Comparison of ENCODE assay signal across 31 cellular contexts in genomic region chr7:149844445-149844844, GRCh38.
"Had no signal": no experiment of that assay in that cellular context is flagged by ENCODE, and none has a peak within 500 bp of the region (broad histone marks: within the 10 kb centered on the region; RNA-seq: fewer than 3 reads in every experiment).

No MANE protein-coding gene starts in this region.

- H3K4me3 ChIP-seq: colonic mucosa, gastrocnemius medialis, heart left ventricle, hepatocyte, lung, ovary, smooth muscle cell, testis, tibial artery had no signal

- H3K27me3 ChIP-seq: colonic mucosa, gastrocnemius medialis, heart left ventricle, hepatocyte, ovary, testis, tibial artery had no signal

- ATAC-seq: esophagus mucosa; gastrocnemius medialis; heart left ventricle; left lobe of liver; naive thymus-derived CD8-positive, alpha-beta T cell; sciatic nerve had no signal

- FAIRE-seq: kidney had no signal

- DNase-seq: colonic mucosa; effector CD8-positive, alpha-beta T cell; endodermal cell; foreskin fibroblast; gastrocnemius medialis; kidney; mesenchymal stem cell; midbrain; naive thymus-derived CD8-positive, alpha-beta T cell; nephron progenitor cell; nucleus accumbens; retina; stimulated activated CD4-positive, alpha-beta T cell treated with anti-CD3 and anti-CD28 coated beads, Interleukin-12 subunit alpha, Interleukin-12 subunit beta, amount 100 ng/mL, for 4 hours; stimulated activated CD4-positive, alpha-beta T cell treated with anti-CD3 and anti-CD28 coated beads, Interleukin-1b, Interleukin-23, amount 100 ng/mL, for 48 hours; stimulated activated CD4-positive, alpha-beta T cell treated with anti-CD3 and anti-CD28 coated beads, Interleukin-4, amount 100 ng/mL, for 1 hour; stimulated activated CD8-positive, alpha-beta memory T cell treated with anti-CD3 and anti-CD28 coated beads, Interleukin-4, amount 100 ng/mL, for 48 hours; stimulated activated naive CD4-positive, alpha-beta T cell treated with Interleukin-2 at 50 U/mL for 16 hours; substantia nigra; testis; tibial artery had no signal

- H3K9me3 ChIP-seq: colonic mucosa, gastrocnemius medialis, heart left ventricle, ovary, testis, tibial artery had no signal

- H3K36me3 Mint-ChIP-seq: type B pancreatic cell had no signal

- H3K27ac ChIP-seq: colonic mucosa, epithelial cell of prostate, gastrocnemius medialis, heart left ventricle, hepatocyte, ovary, testis, tibial artery had no signal

- H3K27me3 Mint-ChIP-seq: dendritic cell treated with granulocyte-macrophage colony-stimulating factor and Interleukin-4, amounts not matched to agents 40 ng/mL and 50 ng/mL, for 4 days; naive thymus-derived CD8-positive, alpha-beta T cell; type B pancreatic cell had no signal

- H3K9me3 Mint-ChIP-seq: dendritic cell treated with granulocyte-macrophage colony-stimulating factor and Interleukin-4, amounts not matched to agents 40 ng/mL and 50 ng/mL, for 4 days; endodermal cell; naive thymus-derived CD8-positive, alpha-beta T cell; nephron progenitor cell; type B pancreatic cell had no signal

- H3K36me3 ChIP-seq: colonic mucosa, ovary had no signal

- H3K4me1 ChIP-seq: testis had no signal

- H3K4me3 Mint-ChIP-seq: dendritic cell treated with granulocyte-macrophage colony-stimulating factor and Interleukin-4, amounts not matched to agents 40 ng/mL and 50 ng/mL, for 4 days; endodermal cell; nephron progenitor cell; type B pancreatic cell had no signal

- H3K27ac Mint-ChIP-seq: dendritic cell treated with granulocyte-macrophage colony-stimulating factor and Interleukin-4, amounts not matched to agents 40 ng/mL and 50 ng/mL, for 4 days; endodermal cell; nephron progenitor cell; type B pancreatic cell had no signal

- H3K4me2 ChIP-seq: hepatocyte, smooth muscle cell had no signal

- H2AFZ ChIP-seq: hepatocyte had no signal
